10 cellular contexts compared by ENCODE assay signal in the genomic region with DNA sequence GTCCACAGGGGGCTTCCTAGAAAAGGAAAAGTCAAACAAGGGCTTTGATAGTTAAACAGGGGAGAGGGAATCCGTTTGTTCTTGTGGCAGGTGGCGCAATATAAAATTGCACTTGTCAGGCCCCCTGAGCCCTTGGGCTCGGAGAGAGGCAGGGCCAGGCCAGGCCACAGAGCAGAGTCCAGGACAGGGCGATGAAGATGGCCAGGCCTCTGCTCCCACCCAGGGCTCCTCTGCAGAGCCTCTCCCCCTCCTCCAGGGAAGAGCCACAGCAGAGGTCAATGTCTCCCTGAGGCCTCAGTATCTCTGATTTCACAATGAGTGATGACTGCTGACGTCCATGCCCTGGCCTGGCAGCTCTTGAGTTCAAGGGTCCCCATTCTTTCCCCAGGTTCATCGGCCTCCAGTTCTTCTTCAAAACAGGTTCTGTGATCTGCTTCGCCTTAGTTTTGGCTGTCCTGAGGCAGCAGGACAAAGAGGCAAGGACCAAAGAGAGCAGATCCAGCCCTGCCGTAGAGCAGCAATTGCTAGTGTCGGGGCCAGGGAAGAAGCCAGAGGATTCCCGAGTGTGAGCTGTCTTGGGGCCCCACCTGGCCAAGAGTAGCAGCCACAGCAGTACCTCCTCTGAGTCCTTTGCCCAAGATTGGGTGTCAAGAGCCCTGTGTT. TPM values are rescaled to one million over a fixed set of nuclear protein-coding genes. Genes with fewer than 3 reads are reported as not detected.
"Had no signal": no experiment of that assay in that cellular context is flagged by ENCODE, and none has a peak within 500 bp of the region (broad histone marks: within the 10 kb centered on the region; RNA-seq: fewer than 3 reads in every experiment).

No MANE protein-coding gene starts in this region.

- H3K27ac ChIP-seq: body of pancreas, cardiac muscle cell, tibial nerve, uterus had no signal

- H3K36me3 ChIP-seq: cardiac muscle cell, tibial nerve, uterus had no signal

- H3K4me3 ChIP-seq: body of pancreas, cardiac muscle cell, lung, tibial nerve, uterus had no signal

- H3K9me3 ChIP-seq: body of pancreas, tibial nerve, uterus had no signal

- H3K4me1 ChIP-seq: tibial nerve, uterus had no signal

- DNase-seq: activated gamma-delta T cell had no signal

- H3K27me3 ChIP-seq: body of pancreas, tibial nerve, uterus had no signal

RNA-seq across cellular contexts. Expression of gene TPBGL, which starts 36.4 kb away (rescaled TPM):
- total RNA-seq: endothelial cell of umbilical vein, esophagus mucosa, skeletal muscle tissue had no signal

RNA-seq across cellular contexts. Expression of gene SLCO2B1, which starts 53.2 kb away (rescaled TPM):
- total RNA-seq: activated T-cell treated with anti-CD3 and anti-CD28 coated beads, Interleukin-2, amount 50 U/mL, for 72 hours; cardiac muscle cell; endothelial cell of umbilical vein had no signal
